In genomic region chr4:1999308-1999707, GRCh38 we compare ENCODE assay signal across 2 cellular contexts. TPM values are rescaled to one million over a fixed set of nuclear protein-coding genes. Genes with fewer than 3 reads are reported as not detected.
"Had no signal": no experiment of that assay in that cellular context is flagged by ENCODE, and none has a peak within 500 bp of the region (broad histone marks: within the 10 kb centered on the region; RNA-seq: fewer than 3 reads in every experiment).

No MANE protein-coding gene starts in this region.

RNA-seq across cellular contexts. Expression of gene NAT8L, which starts 59.8 kb away (rescaled TPM):
- total RNA-seq: GM23248, IMR-90 had no signal
